19 cellular contexts compared by ENCODE assay signal in the genomic region with DNA sequence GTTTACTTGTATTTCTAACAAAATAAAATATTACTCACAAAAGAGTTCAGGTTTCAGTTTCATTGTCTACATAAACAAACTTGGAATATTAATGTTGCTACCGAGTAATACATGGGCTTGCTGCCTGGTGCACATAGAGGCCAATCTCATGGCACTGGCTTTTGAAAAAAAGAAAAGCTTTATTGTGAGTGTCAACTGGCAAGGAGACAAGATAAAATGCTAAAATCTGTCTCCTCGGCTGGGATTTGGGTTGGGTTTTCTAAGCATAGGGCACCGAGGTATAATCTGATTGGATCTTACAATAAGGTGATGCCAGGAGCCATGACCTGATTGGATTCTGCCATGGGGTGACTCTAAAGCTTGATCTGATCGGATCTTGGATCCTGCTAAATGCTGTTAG.
"Had no signal": no experiment of that assay in that cellular context is flagged by ENCODE, and none has a peak within 500 bp of the region (broad histone marks: within the 10 kb centered on the region; RNA-seq: fewer than 3 reads in every experiment).

No MANE protein-coding gene starts in this region.

- H3K9me3 Mint-ChIP-seq: activated naive CD4-positive, alpha-beta T cell treated with anti-CD3 and anti-CD28 coated beads, Interleukin-2, amount 50 U/mL, for 24 hours had no signal

- H3K4me1 Mint-ChIP-seq: activated CD8-positive, alpha-beta memory T cell treated with anti-CD3 and anti-CD28 coated beads, Interleukin-2, amount 10 ng/mL, durations not matched to agents 7 days and 5 days; activated naive CD4-positive, alpha-beta T cell treated with anti-CD3 and anti-CD28 coated beads, Interleukin-2, amount 50 U/mL, for 24 hours; naive thymus-derived CD8-positive, alpha-beta T cell; stimulated activated naive B cell treated with anti-CD40 and anti-IgM and Interleukin-4, amounts not matched to agents 10 μg/mL and 1 μg/mL and 100 μg/mL, for 72 hours had no signal

- H3K4me1 ChIP-seq: colonic mucosa, heart right ventricle, right atrium auricular region, transverse colon had no signal

- DNase-seq: activated CD4-positive, alpha-beta T cell treated with anti-CD3 and anti-CD28 coated beads for 1 hour; activated CD4-positive, alpha-beta T cell treated with anti-CD3 and anti-CD28 coated beads, Interleukin-2, amount 50 U/mL, for 48 hours; activated CD8-positive, alpha-beta memory T cell treated with anti-CD3 and anti-CD28 coated beads, Interleukin-2, amount 10 ng/mL, durations not matched to agents 7 days and 5 days; activated effector memory CD4-positive, alpha-beta T cell treated with anti-CD3 and anti-CD28 coated beads, Interleukin-2, amount 50 U/mL, for 16 hours; activated T-cell treated with anti-CD3 and anti-CD28 coated beads, Interleukin-2, amount 50 U/mL, for 24 hours; colonic mucosa; effector CD4-positive, alpha-beta T cell; foreskin melanocyte; heart right ventricle; islet precursor cell; naive thymus-derived CD8-positive, alpha-beta T cell; stimulated activated CD4-positive, alpha-beta T cell treated with anti-CD3 and anti-CD28 coated beads, Interleukin-15, amount 100 ng/mL, for 24 hours; stimulated activated CD4-positive, alpha-beta T cell treated with anti-CD3 and anti-CD28 coated beads, Interleukin-4, amount 100 ng/mL, for 1 hour; stimulated activated naive B cell treated with anti-CD40 and anti-IgM and Interleukin-4, amounts not matched to agents 10 μg/mL and 1 μg/mL and 100 μg/mL, for 72 hours; transverse colon had no signal

- H3K4me3 ChIP-seq: colonic mucosa, heart right ventricle, lung, right atrium auricular region, SK-N-MC, transverse colon had no signal

- H3K27ac Mint-ChIP-seq: activated CD8-positive, alpha-beta memory T cell treated with anti-CD3 and anti-CD28 coated beads, Interleukin-2, amount 10 ng/mL, durations not matched to agents 7 days and 5 days; activated naive CD4-positive, alpha-beta T cell treated with anti-CD3 and anti-CD28 coated beads, Interleukin-2, amount 50 U/mL, for 24 hours; activated T-cell treated with anti-CD3 and anti-CD28 coated beads, Interleukin-2, amount 50 U/mL, for 24 hours; naive thymus-derived CD8-positive, alpha-beta T cell; stimulated activated naive B cell treated with anti-CD40 and anti-IgM and Interleukin-4, amounts not matched to agents 10 μg/mL and 1 μg/mL and 100 μg/mL, for 72 hours had no signal

- H3K36me3 ChIP-seq: colonic mucosa, heart right ventricle, right atrium auricular region, transverse colon had no signal

- H3K27me3 ChIP-seq: colonic mucosa, heart right ventricle, right atrium auricular region, transverse colon had no signal

- H3K36me3 Mint-ChIP-seq: activated CD8-positive, alpha-beta memory T cell treated with anti-CD3 and anti-CD28 coated beads, Interleukin-2, amount 10 ng/mL, durations not matched to agents 7 days and 5 days; activated naive CD4-positive, alpha-beta T cell treated with anti-CD3 and anti-CD28 coated beads, Interleukin-2, amount 50 U/mL, for 24 hours; naive thymus-derived CD8-positive, alpha-beta T cell; stimulated activated naive B cell treated with anti-CD40 and anti-IgM and Interleukin-4, amounts not matched to agents 10 μg/mL and 1 μg/mL and 100 μg/mL, for 72 hours had no signal

- H3K27ac ChIP-seq: colonic mucosa, heart right ventricle, right atrium auricular region, SK-N-MC, transverse colon had no signal

- H3K9me3 ChIP-seq: colonic mucosa, heart right ventricle, right atrium auricular region, transverse colon had no signal

- H3K4me3 Mint-ChIP-seq: activated CD8-positive, alpha-beta memory T cell treated with anti-CD3 and anti-CD28 coated beads, Interleukin-2, amount 10 ng/mL, durations not matched to agents 7 days and 5 days; activated naive CD4-positive, alpha-beta T cell treated with anti-CD3 and anti-CD28 coated beads, Interleukin-2, amount 50 U/mL, for 24 hours; activated T-cell treated with anti-CD3 and anti-CD28 coated beads, Interleukin-2, amount 50 U/mL, for 24 hours; naive thymus-derived CD8-positive, alpha-beta T cell; stimulated activated naive B cell treated with anti-CD40 and anti-IgM and Interleukin-4, amounts not matched to agents 10 μg/mL and 1 μg/mL and 100 μg/mL, for 72 hours had no signal

- H3K27me3 Mint-ChIP-seq: activated CD8-positive, alpha-beta memory T cell treated with anti-CD3 and anti-CD28 coated beads, Interleukin-2, amount 10 ng/mL, durations not matched to agents 7 days and 5 days; activated naive CD4-positive, alpha-beta T cell treated with anti-CD3 and anti-CD28 coated beads, Interleukin-2, amount 50 U/mL, for 24 hours; activated T-cell treated with anti-CD3 and anti-CD28 coated beads, Interleukin-2, amount 50 U/mL, for 24 hours; naive thymus-derived CD8-positive, alpha-beta T cell; stimulated activated naive B cell treated with anti-CD40 and anti-IgM and Interleukin-4, amounts not matched to agents 10 μg/mL and 1 μg/mL and 100 μg/mL, for 72 hours had no signal
